16 cellular contexts compared by ENCODE assay signal in the genomic region with DNA sequence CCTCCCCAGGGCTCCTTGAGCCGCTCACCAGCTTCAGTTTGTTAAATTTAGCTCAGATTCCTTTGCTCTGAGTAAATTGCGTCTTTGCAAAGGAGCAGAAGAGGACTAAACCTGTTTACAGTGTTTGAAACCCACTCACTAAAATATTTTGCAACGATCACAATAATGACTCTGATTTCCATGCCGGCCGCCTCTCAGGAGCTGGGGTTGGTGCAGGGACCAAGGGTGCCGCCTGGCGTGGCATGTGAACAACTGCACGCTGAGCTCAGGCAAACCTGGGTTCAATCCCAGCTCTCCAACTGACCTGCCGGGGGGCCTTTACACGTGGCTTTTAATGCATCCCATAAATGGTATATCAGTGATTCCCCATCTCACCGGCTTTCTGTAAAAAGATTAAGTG.
DNase-seq lines count a peak whose midpoint lies in the region; ATAC-seq and TF ChIP-seq lines count a peak whose summit lies in the region.
"Had no signal": no experiment of that assay in that cellular context is flagged by ENCODE, and none has a peak within 500 bp of the region (broad histone marks: within the 10 kb centered on the region; RNA-seq: fewer than 3 reads in every experiment).

No MANE protein-coding gene starts in this region.

- no peak overlapping the region for H3K4me3 Mint-ChIP-seq in nephron progenitor cell

- WGBS in adrenal gland, 4 donors = 45 to 52% (median 49%) methylated on average over 11 of the region's 11 CpGs

- H3K36me3 Mint-ChIP-seq in nephron progenitor cell (ENCODE audit: low read depth) = no peaks in the 10 kb centered on the region

- no peak overlapping the region for H3K4me3 ChIP-seq in WI38 (ENCODE audit: low read depth, low read length)
- no peak overlapping the region for H3K4me3 ChIP-seq in adrenal gland
- H3K4me3 ChIP-seq: esophagus muscularis mucosa, left lung, psoas muscle, thyroid gland had no signal

- no peaks in the 10 kb centered on the region for H3K9me3 ChIP-seq in adrenal gland (replicated peaks in 1 of 3)
- H3K9me3 ChIP-seq: thyroid gland had no signal

- no peak overlapping the region for H3K27ac Mint-ChIP-seq in nephron progenitor cell

- H3K27me3 ChIP-seq in adrenal gland = no peaks in the 10 kb centered on the region
- H3K27me3 ChIP-seq: thyroid gland had no signal

- no peaks in the 10 kb centered on the region for H3K4me1 ChIP-seq in adrenal gland (replicated peaks in 1 of 2)
- H3K4me1 ChIP-seq: esophagus muscularis mucosa, left lung, psoas muscle, thyroid gland had no signal

- peaks cover 26% of the 10 kb centered on the region for H3K9me3 Mint-ChIP-seq in nephron progenitor cell

- TF ChIP-seq POLR2A in adrenal gland (IDR thresholded peaks at IDR 0.05) (no peak), GM18505 (IDR thresholded peaks at IDR 0.05; ENCODE audit: borderline replicate concordance, extremely low read depth, insufficient read depth, insufficient read length) (no peak)

- ATAC-seq in GM18505 (IDR thresholded peaks at IDR 0.05; ENCODE audit: unreplicated experiment) = no peak
- ATAC-seq: left lung, psoas muscle had no signal

- peak; percentile 61 for TF ChIP-seq CTCF in WI38 (IDR thresholded peaks at IDR 0.05; ENCODE audit: low read depth, low read length)
- TF ChIP-seq CTCF in nephron progenitor cell (IDR thresholded peaks at IDR 0.05) = peak; percentile 35
- TF ChIP-seq CTCF in adrenal gland (IDR thresholded peaks at IDR 0.05) = peak in 2 of 6 experiments; percentile 11 to 15

- DNase-seq in D341Med (ENCODE audit: low spot score) (peak; percentile 60), HT1080 (ENCODE audit: low read depth) (peak; percentile 20), nephron progenitor cell (peak; percentile 24), NCI-H1436 (lab: John Stamatoyannopoulos, UW) (no peak), adrenal gland (no peak)
- DNase-seq in stimulated activated naive CD4-positive, alpha-beta T cell treated with Interleukin-2 at 50 U/mL for 16 hours (lab: John Stamatoyannopoulos, UW) = no peak
- DNase-seq: amniotic stem cell, EL, left lung, NCI-H2171 treated with DMSO at 0.1 percent for 48 hours, psoas muscle, SW 1271, thyroid gland had no signal

- no peaks in the 10 kb centered on the region for H3K4me1 Mint-ChIP-seq in nephron progenitor cell

- intact Hi-C loops in adrenal gland (cut with DNase I) = no loop called here

- no peak overlapping the region for H3K27ac ChIP-seq in adrenal gland
- H3K27ac ChIP-seq: esophagus muscularis mucosa, left lung, psoas muscle, thyroid gland had no signal

- H3K36me3 ChIP-seq in adrenal gland (replicated peaks in 1 of 2) = no peaks in the 10 kb centered on the region
- H3K36me3 ChIP-seq: esophagus muscularis mucosa, left lung, thyroid gland had no signal

- peaks cover 32% of the 10 kb centered on the region for H3K27me3 Mint-ChIP-seq in nephron progenitor cell (ENCODE audit: low read depth, poor library complexity)

Comparison
In these comparisons a context has a peak if more than half of its experiments do, and no peak if none do; other contexts are left out.
1. DNase-seq: peak in D341Med (single experiment), HT1080 (single experiment) and nephron progenitor cell (single experiment); none in stimulated activated naive CD4-positive, alpha-beta T cell treated with Interleukin-2 at 50 U/mL for 16 hours (single experiment), NCI-H1436 (single experiment) and adrenal gland (0 of 7).